1 cellular context compared by ENCODE assay signal in the genomic region with DNA sequence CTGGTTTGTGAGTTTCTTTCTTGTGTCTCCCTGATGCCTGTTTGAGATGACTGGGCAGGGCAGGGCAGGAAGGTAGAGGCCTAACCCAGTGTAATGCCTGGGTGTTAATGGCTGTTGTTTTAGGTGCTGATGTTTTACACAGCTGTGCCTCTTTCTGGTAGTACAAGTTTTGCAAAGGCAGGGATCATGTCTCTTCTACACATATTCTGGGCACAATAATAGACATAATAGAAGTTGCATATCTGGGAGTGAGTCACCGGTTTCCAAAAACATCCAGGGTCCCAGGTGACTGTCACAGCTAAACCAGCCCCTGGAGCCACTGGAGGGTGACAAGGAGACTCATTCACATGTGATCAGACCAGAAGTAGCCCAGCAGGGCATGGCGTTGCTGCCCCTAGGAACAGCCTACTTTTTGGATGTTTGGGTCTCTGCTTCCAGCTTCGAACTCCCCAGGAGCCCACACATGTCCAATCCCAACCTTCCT.
A peak's percentile ranks its signal among the peaks of the same experiment; 100 is the strongest.
TF ChIP-seq lines count a peak whose summit lies in the region.

No MANE protein-coding gene starts in this region.

TF ChIP-seq in K562, 482 proteins besides CTCF, POLR2A, EP300 and RAD21:
- TF ChIP-seq RBM25 (IDR thresholded peaks at IDR 0.05; ENCODE audit: low read depth, low read length, severe bottlenecking): no peak
- TF ChIP-seq ATF3 (IDR thresholded peaks at IDR 0.05): 0 out of 2 replicates have a peak, but pooled peaks have one; percentile 20
- no peak for TF ChIP-seq ATF3 (CRISPR knock-in tag; conservative IDR thresholded peaks at IDR 0.05)
- no peak for TF ChIP-seq ZNF407 (IDR thresholded peaks at IDR 0.05; ENCODE audit: low read depth)
- TF ChIP-seq AFF4 (CRISPR knock-in tag; IDR thresholded peaks at IDR 0.05): no peak
- no peak for TF ChIP-seq KLF10 (CRISPR knock-in tag; IDR thresholded peaks at IDR 0.05)
- no peak for TF ChIP-seq CBFA2T2 (conservative IDR thresholded peaks at IDR 0.05)
- TF ChIP-seq FOSL1 (tag; conservative IDR thresholded peaks at IDR 0.05): peak; percentile 34; the same call in 1 of the 2 replicates
- no peak for TF ChIP-seq EP400 (IDR thresholded peaks at IDR 0.05)
